Comparison of ENCODE assay signal across 14 cellular contexts in genomic region chr20:37692447-37693166, GRCh38. TPM values are rescaled to one million over a fixed set of nuclear protein-coding genes. Genes with fewer than 3 reads are reported as not detected.
DNase-seq lines count a peak whose midpoint lies in the region; ATAC-seq and TF ChIP-seq lines count a peak whose summit lies in the region.
"Had no signal": no experiment of that assay in that cellular context is flagged by ENCODE, and none has a peak within 500 bp of the region (broad histone marks: within the 10 kb centered on the region; RNA-seq: fewer than 3 reads in every experiment).

No MANE protein-coding gene starts in this region.

- no peaks in the 10 kb centered on the region for H4K20me1 ChIP-seq in OCI-LY7 (ENCODE audit: insufficient read depth, low read length)

- H3K9me3 ChIP-seq in OCI-LY7 (ENCODE audit: low read length) (no peaks in the 10 kb centered on the region), endodermal cell (ENCODE audit: control insufficient read depth, low read length) (no peaks in the 10 kb centered on the region)
- H3K9me3 ChIP-seq: esophagus muscularis mucosa, ovary had no signal

- DNase-seq in activated naive CD8-positive, alpha-beta T cell treated with anti-CD3 and anti-CD28 coated beads for 36 hours: no peak
- no peak for DNase-seq in OCI-LY7 (ENCODE audit: low spot score)
- peak; percentile 16 for DNase-seq in endodermal cell
- no peak for DNase-seq in activated gamma-delta T cell (lab: John Stamatoyannopoulos, UW)
- no peak for DNase-seq in inferior parietal cortex (ENCODE audit: extremely low spot score)
- DNase-seq: NCI-H1417 treated with DMSO at 0.1 percent for 48 hours, NCI-H526 treated with DMSO at 0.1 percent for 48 hours, ovary, SIG-M5 had no signal

- peak overlapping the region; percentile 89; the same call in 1 of the 2 replicates for H2AFZ ChIP-seq in OCI-LY7 (ENCODE audit: low read length)

- H3K4me1 Mint-ChIP-seq in activated naive CD8-positive, alpha-beta T cell (ENCODE audit: low read depth): peaks cover 30% of the 10 kb centered on the region
- peaks cover 20% of the 10 kb centered on the region for H3K4me1 Mint-ChIP-seq in activated naive CD8-positive, alpha-beta T cell treated with anti-CD3 and anti-CD28 coated beads for 36 hours
- peaks cover 4% of the 10 kb centered on the region for H3K4me1 Mint-ChIP-seq in endodermal cell
- H3K4me1 Mint-ChIP-seq in stimulated activated memory B cell treated with anti-CD40 and anti-IgM and Interleukin-4, amounts not matched to agents 10 μg/mL and 1 μg/mL and 100 μg/mL, for 72 hours: peaks cover 22% of the 10 kb centered on the region

- H3K9ac ChIP-seq in endodermal cell (ENCODE audit: extremely low read depth, low read length, poor library complexity, severe bottlenecking): no peak overlapping the region

- CTCF ChIA-PET in OCI-LY7 (lab: Charles Lee; ENCODE audit: unreplicated experiment): no interaction called here

- no peaks in the 10 kb centered on the region for H3K9me2 ChIP-seq in OCI-LY7 (ENCODE audit: insufficient read depth, low read length)

- H3K9me3 Mint-ChIP-seq in activated naive CD8-positive, alpha-beta T cell (ENCODE audit: low read depth): no peaks in the 10 kb centered on the region
- no peaks in the 10 kb centered on the region for H3K9me3 Mint-ChIP-seq in activated naive CD8-positive, alpha-beta T cell treated with anti-CD3 and anti-CD28 coated beads for 36 hours
- H3K9me3 Mint-ChIP-seq in endodermal cell: no peaks in the 10 kb centered on the region
- no peaks in the 10 kb centered on the region for H3K9me3 Mint-ChIP-seq in stimulated activated memory B cell treated with anti-CD40 and anti-IgM and Interleukin-4, amounts not matched to agents 10 μg/mL and 1 μg/mL and 100 μg/mL, for 72 hours

- 82 to 89% methylated on average over 8 of the region's 8 CpGs for WGBS in endodermal cell (ENCODE audit: insufficient coverage in 1 of 2, insufficient read length in 1 of 2), 2 experiments

- H3K4me3 ChIP-seq in OCI-LY7 (ENCODE audit: low read depth, low read length, poor library complexity, severe bottlenecking) (no peak overlapping the region), endodermal cell (ENCODE audit: low read length) (no peak overlapping the region)

- intact Hi-C loops in OCI-LY7 (cut with micrococcal nuclease; ENCODE audit: unreplicated experiment): no loop called here

- H3K27me3 Mint-ChIP-seq in activated naive CD8-positive, alpha-beta T cell: peaks cover 6% of the 10 kb centered on the region
- H3K27me3 Mint-ChIP-seq in activated naive CD8-positive, alpha-beta T cell treated with anti-CD3 and anti-CD28 coated beads for 36 hours: peaks cover 29% of the 10 kb centered on the region
- peaks cover 16% of the 10 kb centered on the region for H3K27me3 Mint-ChIP-seq in endodermal cell (ENCODE audit: insufficient read depth)
- peaks cover 14% of the 10 kb centered on the region for H3K27me3 Mint-ChIP-seq in stimulated activated memory B cell treated with anti-CD40 and anti-IgM and Interleukin-4, amounts not matched to agents 10 μg/mL and 1 μg/mL and 100 μg/mL, for 72 hours

- H3K4me1 ChIP-seq in OCI-LY7 (ENCODE audit: insufficient read depth, low read length, poor library complexity, severe bottlenecking) (peaks cover 15% of the 10 kb centered on the region), endodermal cell (ENCODE audit: control insufficient read depth, insufficient read depth, low read length) (no peaks in the 10 kb centered on the region)

- peaks cover 34% of the 10 kb centered on the region for H3K27me3 ChIP-seq in endodermal cell (ENCODE audit: control insufficient read depth, insufficient read depth, low read length, poor library complexity, severe bottlenecking)
- H3K27me3 ChIP-seq: esophagus muscularis mucosa, ovary had no signal

- H3K27ac ChIP-seq in OCI-LY7 (ENCODE audit: low read depth, low read length, poor library complexity, severe bottlenecking) (no peak overlapping the region), endodermal cell (ENCODE audit: low read depth, low read length) (no peak overlapping the region)
- H3K27ac ChIP-seq: cardiac muscle cell, ovary had no signal

- no TSS peak for BruUV-seq in OCI-LY7 (replicated peaks; lab: Mats Ljungman, UMichigan)

- H3K36me3 Mint-ChIP-seq in activated naive CD8-positive, alpha-beta T cell: no peaks in the 10 kb centered on the region
- peaks cover 12% of the 10 kb centered on the region for H3K36me3 Mint-ChIP-seq in activated naive CD8-positive, alpha-beta T cell treated with anti-CD3 and anti-CD28 coated beads for 36 hours
- peaks cover 6% of the 10 kb centered on the region for H3K36me3 Mint-ChIP-seq in endodermal cell (ENCODE audit: low read depth)
- H3K36me3 Mint-ChIP-seq in stimulated activated memory B cell treated with anti-CD40 and anti-IgM and Interleukin-4, amounts not matched to agents 10 μg/mL and 1 μg/mL and 100 μg/mL, for 72 hours: no peaks in the 10 kb centered on the region

- H3K4me3 Mint-ChIP-seq in activated naive CD8-positive, alpha-beta T cell: peak overlapping the region; percentile 96
- H3K4me3 Mint-ChIP-seq in activated naive CD8-positive, alpha-beta T cell treated with anti-CD3 and anti-CD28 coated beads for 36 hours: no peak overlapping the region
- no peak overlapping the region for H3K4me3 Mint-ChIP-seq in endodermal cell
- H3K4me3 Mint-ChIP-seq in stimulated activated memory B cell treated with anti-CD40 and anti-IgM and Interleukin-4, amounts not matched to agents 10 μg/mL and 1 μg/mL and 100 μg/mL, for 72 hours: peak overlapping the region; percentile 21

- no peak overlapping the region for H3K27ac Mint-ChIP-seq in activated naive CD8-positive, alpha-beta T cell
- H3K27ac Mint-ChIP-seq in activated naive CD8-positive, alpha-beta T cell treated with anti-CD3 and anti-CD28 coated beads for 36 hours: no peak overlapping the region
- H3K27ac Mint-ChIP-seq in endodermal cell: no peak overlapping the region
- H3K27ac Mint-ChIP-seq in stimulated activated memory B cell treated with anti-CD40 and anti-IgM and Interleukin-4, amounts not matched to agents 10 μg/mL and 1 μg/mL and 100 μg/mL, for 72 hours: no peak overlapping the region

- H3K4me2 ChIP-seq in OCI-LY7 (ENCODE audit: low read length): no peak overlapping the region

- H3K36me3 ChIP-seq in OCI-LY7 (ENCODE audit: insufficient read depth, low read length) (0 out of 2 replicates have a peak, but pooled peaks cover 5% of the 10 kb centered on the region), endodermal cell (ENCODE audit: control insufficient read depth, insufficient read depth, low read length) (peaks cover 9% of the 10 kb centered on the region)
- H3K36me3 ChIP-seq: cardiac muscle cell, ovary had no signal

- peaks cover 26% of the 10 kb centered on the region for H3K79me2 ChIP-seq in OCI-LY7 (ENCODE audit: insufficient read depth, low read depth, low read length)

- ATAC-seq in stimulated activated memory B cell treated with anti-CD40 and anti-IgM and Interleukin-4, amounts not matched to agents 10 μg/mL and 1 μg/mL and 100 μg/mL, for 72 hours: no peak
- no peak for ATAC-seq in HG02759 (IDR thresholded peaks at IDR 0.05; ENCODE audit: unreplicated experiment)

- POLR2A ChIA-PET in OCI-LY7 (lab: Charles Lee): no interaction called here

- TF ChIP-seq CTCF in OCI-LY7 (conservative IDR thresholded peaks at IDR 0.05; ENCODE audit: low read length) (no peak), endodermal cell (conservative IDR thresholded peaks at IDR 0.05) (no peak)

RNA-seq across cellular contexts. Expression of gene CTNNBL1, which starts 1.2 kb away (rescaled TPM):
- 10 to 100 TPM; 85.6 to 98.4 TPM for total RNA-seq in activated naive CD8-positive, alpha-beta T cell treated with anti-CD3 and anti-CD28 coated beads for 36 hours
- total RNA-seq in OCI-LY7 (2014; rRNA removed; shearing (Covaris generic)): 38.0 and 40.6 TPM in 2 replicates
- total RNA-seq in OCI-LY7 (2022) (88.0 and 90.0 TPM in 2 replicates), endodermal cell (10 to 100 TPM; 68.6 to 68.7 TPM)
- 66.8 TPM for polyA plus RNA-seq in endodermal cell (2013, experiment 1 of 2)
- 58.9 TPM for polyA plus RNA-seq in endodermal cell (2013, experiment 2 of 2)

Comparison
In these comparisons a context has a peak if more than half of its experiments do, and no peak if none do; other contexts are left out.
1. H3K4me3 Mint-ChIP-seq: peak in activated naive CD8-positive, alpha-beta T cell (single experiment) and stimulated activated memory B cell treated with anti-CD40 and anti-IgM and Interleukin-4, amounts not matched to agents 10 μg/mL and 1 μg/mL and 100 μg/mL, for 72 hours (single experiment); none in activated naive CD8-positive, alpha-beta T cell treated with anti-CD3 and anti-CD28 coated beads for 36 hours (single experiment) and endodermal cell (single experiment).